ENCODE assay signal across 8 cellular contexts in the genomic region with DNA sequence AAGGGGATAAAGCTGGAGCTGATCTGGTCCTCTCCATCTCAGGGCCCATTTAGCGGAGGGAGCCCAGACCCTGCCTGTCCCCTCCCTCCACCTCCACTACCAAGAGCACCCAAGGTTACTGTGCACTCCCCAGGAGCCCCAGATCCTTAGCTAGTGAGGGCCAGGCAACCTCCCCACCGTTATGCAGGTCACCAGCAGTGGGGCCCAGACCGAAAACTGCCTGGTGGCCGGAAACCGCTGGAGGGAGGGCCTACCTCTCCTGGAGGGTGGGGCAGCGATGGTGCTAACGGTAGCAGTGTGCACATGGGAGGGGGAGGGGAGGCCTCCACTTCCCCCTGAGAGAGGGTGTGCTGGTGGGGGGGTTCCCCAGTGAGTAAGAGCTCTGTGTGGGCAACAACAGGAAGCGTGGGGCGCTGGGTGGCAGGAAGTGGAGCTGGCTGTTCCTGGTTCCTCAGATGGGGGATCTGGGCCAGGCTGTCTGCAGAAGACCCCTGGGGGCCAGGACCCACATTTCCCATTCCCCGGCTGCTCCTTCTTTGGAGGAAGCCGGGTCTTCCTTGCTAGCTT. TPM values are rescaled to one million over a fixed set of nuclear protein-coding genes. Genes with fewer than 3 reads are reported as not detected.
DNase-seq lines count a peak whose midpoint lies in the region; ATAC-seq and TF ChIP-seq lines count a peak whose summit lies in the region.

No MANE protein-coding gene starts in this region.

- no peak overlapping the region for H2AFZ ChIP-seq in Karpas-422 (ENCODE audit: low read length)

- H3K36me3 ChIP-seq in Karpas-422 (ENCODE audit: insufficient read depth, low read length) (no peaks in the 10 kb centered on the region), gastrocnemius medialis (no peaks in the 10 kb centered on the region)

- DNase-seq in AML-193 (lab: John Stamatoyannopoulos, UW) (peak; percentile 99), Karpas-422 (peak; percentile 56), epidermal melanocyte (ENCODE audit: insufficient read length, low spot score) (peak; percentile 13), gastrocnemius medialis (peak; percentile 47 to 72), NCI-H510A (lab: John Stamatoyannopoulos, UW) (no peak), COLO829 (ENCODE audit: low spot score) (no peak)
- peak; percentile 99 for DNase-seq in activated CD8-positive, alpha-beta T cell treated with anti-CD3 and anti-CD28 coated beads, Interleukin-2, amount 10 ng/mL, durations not matched to agents 7 days and 5 days

- no peak overlapping the region for H3K9ac ChIP-seq in Karpas-422 (ENCODE audit: low read length)

- peak overlapping the region; percentile 94 for H3K27ac Mint-ChIP-seq in activated CD8-positive, alpha-beta T cell treated with anti-CD3 and anti-CD28 coated beads, Interleukin-2, amount 10 ng/mL, durations not matched to agents 7 days and 5 days

- H3K4me1 Mint-ChIP-seq in activated CD8-positive, alpha-beta T cell treated with anti-CD3 and anti-CD28 coated beads, Interleukin-2, amount 10 ng/mL, durations not matched to agents 7 days and 5 days (ENCODE audit: low read depth) = peaks cover 65% of the 10 kb centered on the region

- H3K27ac ChIP-seq in Karpas-422 (ENCODE audit: low read length) (no peak overlapping the region), gastrocnemius medialis (peak overlapping the region; percentile 62 to 81 (median 74))

- H3K4me3 ChIP-seq in Karpas-422 (ENCODE audit: low read length) (no peak overlapping the region), gastrocnemius medialis (peak overlapping the region in 1 of 4 donors; percentile 27)

- in situ Hi-C loops in gastrocnemius medialis (cut with MboI; ENCODE audit: low sequenced_read_pairs in 4 of 4) = loop anchor here in 1 of 4 donors (10.0 kb wide), 1 partner anchor 99 kb away; no protein-coding TSS in a partner anchor

- no peak overlapping the region for H3K4me2 ChIP-seq in Karpas-422 (ENCODE audit: low read depth, low read length, poor library complexity, severe bottlenecking)

- peaks cover 67% of the 10 kb centered on the region for H3K36me3 Mint-ChIP-seq in activated CD8-positive, alpha-beta T cell treated with anti-CD3 and anti-CD28 coated beads, Interleukin-2, amount 10 ng/mL, durations not matched to agents 7 days and 5 days (ENCODE audit: low read depth)

- H3K79me2 ChIP-seq in Karpas-422 (ENCODE audit: low read length) = no peaks in the 10 kb centered on the region

- ATAC-seq in GM21367 (IDR thresholded peaks at IDR 0.05; ENCODE audit: unreplicated experiment) (peak; percentile 39), gastrocnemius medialis (no peak)
- ATAC-seq in activated CD8-positive, alpha-beta T cell treated with anti-CD3 and anti-CD28 coated beads, Interleukin-2, amount 10 ng/mL, durations not matched to agents 7 days and 5 days = peak; percentile 58

- no peak for TF ChIP-seq POLR2A in gastrocnemius medialis (IDR thresholded peaks at IDR 0.05)

- peaks cover 29% of the 10 kb centered on the region for H3K4me1 ChIP-seq in Karpas-422 (ENCODE audit: low read length)
- peaks cover 38 to 41% of the 10 kb centered on the region in 2 donors for H3K4me1 ChIP-seq in gastrocnemius medialis

- H3K9me3 ChIP-seq in Karpas-422 (ENCODE audit: low read length) (no peaks in the 10 kb centered on the region), gastrocnemius medialis (no peaks in the 10 kb centered on the region)

- POLR2A ChIA-PET in activated CD8-positive, alpha-beta T cell treated with anti-CD3 and anti-CD28 coated beads, Interleukin-2, amount 10 ng/mL, durations not matched to agents 7 days and 5 days (lab: Charles Lee) = interaction anchor here (0.7 to 9.0 kb wide), 23 partner anchors 9 to 358 kb away, joined by 3 to 132 read pairs (median 4); partner anchors contain the start of genes HEXIM1 and MAP3K14

- H4K20me1 ChIP-seq in Karpas-422 (ENCODE audit: insufficient read depth, low read depth, low read length) = peaks cover 2% of the 10 kb centered on the region; the same call in 1 of the 2 replicates

- CTCF ChIA-PET in activated CD8-positive, alpha-beta T cell treated with anti-CD3 and anti-CD28 coated beads, Interleukin-2, amount 10 ng/mL, durations not matched to agents 7 days and 5 days (lab: Charles Lee) = interaction anchor here (0.6 to 14.2 kb wide), 14 partner anchors 7 to 93 kb away, joined by 3 to 410 read pairs (median 5); partner anchors contain the start of genes ACBD4 and HEXIM1

- peak overlapping the region; percentile 100 for H3K4me3 Mint-ChIP-seq in activated CD8-positive, alpha-beta T cell treated with anti-CD3 and anti-CD28 coated beads, Interleukin-2, amount 10 ng/mL, durations not matched to agents 7 days and 5 days

- H3K27me3 ChIP-seq in Karpas-422 (ENCODE audit: low read length) = no peaks in the 10 kb centered on the region
- H3K27me3 ChIP-seq in gastrocnemius medialis = peaks cover 0 to 4% (median 0%) of the 10 kb centered on the region in 3 donors

- H3K27me3 Mint-ChIP-seq in activated CD8-positive, alpha-beta T cell treated with anti-CD3 and anti-CD28 coated beads, Interleukin-2, amount 10 ng/mL, durations not matched to agents 7 days and 5 days (ENCODE audit: low read depth) = no peaks in the 10 kb centered on the region

- intact Hi-C loops in gastrocnemius medialis (cut with DNase I; ENCODE audit: low total_unique reads) = no loop called here

- TF ChIP-seq CTCF in gastrocnemius medialis (IDR thresholded peaks at IDR 0.05 in 4 of 5, conservative IDR thresholded peaks at IDR 0.05 in 1 of 5) = no peak

- no peaks in the 10 kb centered on the region for H3K9me2 ChIP-seq in Karpas-422 (replicated peaks; ENCODE audit: insufficient read depth, low read length)

- no peaks in the 10 kb centered on the region for H3K9me3 Mint-ChIP-seq in activated CD8-positive, alpha-beta T cell treated with anti-CD3 and anti-CD28 coated beads, Interleukin-2, amount 10 ng/mL, durations not matched to agents 7 days and 5 days (ENCODE audit: insufficient read depth)

RNA-seq across cellular contexts. Expression of gene FMNL1, which starts 4.4 kb away (rescaled TPM):
- not detected in 2 replicates for total RNA-seq in Karpas-422 (2014; rRNA removed; shearing (Covaris generic); ENCODE audit: low replicate concordance)
- 100 to 1,000 TPM; 375 to 395 TPM for total RNA-seq in activated CD8-positive, alpha-beta T cell treated with anti-CD3 and anti-CD28 coated beads, Interleukin-2, amount 10 ng/mL, durations not matched to agents 7 days and 5 days
- total RNA-seq in gastrocnemius medialis = 1 to 10 TPM in 3 of 4 donors, under 1 TPM in 1; 0.22 to 5.2 (median 3.0) TPM

RNA-seq across cellular contexts. Expression of gene SPATA32, which starts 35.8 kb away (rescaled TPM):
- not detected in 2 replicates for total RNA-seq in Karpas-422 (2014; rRNA removed; shearing (Covaris generic); ENCODE audit: low replicate concordance)
- under 1 TPM; 0.52 to 0.55 TPM for total RNA-seq in activated CD8-positive, alpha-beta T cell treated with anti-CD3 and anti-CD28 coated beads, Interleukin-2, amount 10 ng/mL, durations not matched to agents 7 days and 5 days
- not detected for total RNA-seq in gastrocnemius medialis

Comparison
In these comparisons a context has a peak if more than half of its experiments do, and no peak if none do; other contexts are left out.
1. DNase-seq: peak in AML-193 (2 of 2), Karpas-422 (single experiment), activated CD8-positive, alpha-beta T cell treated with anti-CD3 and anti-CD28 coated beads, Interleukin-2, amount 10 ng/mL, durations not matched to agents 7 days and 5 days (single experiment), epidermal melanocyte (single experiment) and gastrocnemius medialis (2 of 2); none in NCI-H510A (single experiment) and COLO829 (single experiment).
2. ATAC-seq: peak in GM21367 (single experiment) and activated CD8-positive, alpha-beta T cell treated with anti-CD3 and anti-CD28 coated beads, Interleukin-2, amount 10 ng/mL, durations not matched to agents 7 days and 5 days (single experiment); none in gastrocnemius medialis (0 of 2).
3. RNA of gene FMNL1, which starts 4.4 kb away (total RNA-seq): 375 to 395 TPM in activated CD8-positive, alpha-beta T cell treated with anti-CD3 and anti-CD28 coated beads, Interleukin-2, amount 10 ng/mL, durations not matched to agents 7 days and 5 days; 0.22 to 5.2 TPM in gastrocnemius medialis and not detected in Karpas-422; every median in the first group is over 10 times any median in the second.